In the genomic region with DNA sequence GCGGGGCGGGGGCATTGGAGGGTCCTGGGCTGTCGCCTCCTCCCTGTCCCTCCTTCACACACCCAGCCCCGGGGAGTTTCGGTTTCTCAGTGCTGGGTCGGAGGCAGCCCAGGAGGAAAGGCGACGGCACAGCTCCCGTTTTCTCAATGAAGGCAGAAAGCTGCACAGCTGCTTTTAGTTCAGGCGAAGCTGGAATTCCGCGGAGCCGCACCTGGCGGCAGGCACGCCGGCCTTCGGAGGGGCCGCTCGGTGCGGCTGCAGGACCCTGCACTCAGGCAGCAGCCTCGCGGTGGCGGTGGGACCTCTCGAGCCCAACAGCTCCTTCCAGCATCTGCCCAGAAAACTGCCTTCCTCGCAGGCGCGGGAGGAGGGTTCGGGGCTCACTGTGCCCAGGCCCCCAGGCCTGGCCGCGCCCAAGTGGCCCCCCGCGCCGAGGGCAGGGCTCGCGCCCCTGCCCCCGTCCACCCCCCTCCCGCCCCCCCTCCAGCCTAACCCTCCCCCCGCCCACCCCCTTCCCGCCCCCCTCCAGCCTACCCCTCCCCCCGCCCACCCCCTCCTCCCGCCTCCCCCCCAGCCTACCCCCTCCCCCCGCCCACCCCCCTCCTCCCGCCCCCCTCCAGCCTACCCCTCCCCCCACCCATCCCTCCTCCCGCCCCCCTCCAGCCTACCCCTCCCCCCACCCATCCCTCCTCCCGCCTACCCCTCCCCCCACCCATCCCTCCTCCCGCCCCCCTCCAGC, we compare ENCODE assay signal across 8 cellular contexts. TPM values are rescaled to one million over a fixed set of nuclear protein-coding genes. Genes with fewer than 3 reads are reported as not detected.
DNase-seq lines count a peak whose midpoint lies in the region; ATAC-seq lines count a peak whose summit lies in the region.

No MANE protein-coding gene starts in this region.

- H3K9me3 ChIP-seq in esophagus (ENCODE audit: control insufficient read depth in 2 of 2, insufficient read depth in 1 of 2, low read depth in 1 of 2, low read length in 1 of 2): no peaks in the 10 kb centered on the region

- 6 to 7% methylated on average over 19 to 36 of the region's 46 CpGs for WGBS in esophagus, 2 donors

- no peak for ATAC-seq in HG03175 (IDR thresholded peaks at IDR 0.05; ENCODE audit: unreplicated experiment)

- H3K9ac ChIP-seq in rectal smooth muscle tissue (ENCODE audit: low read length): no peak overlapping the region

- H3K27ac ChIP-seq in esophagus (ENCODE audit: low read depth in 2 of 2, low read length in 1 of 2) (peak overlapping the region; percentile 28 to 62), rectal smooth muscle tissue (ENCODE audit: low read depth, low read length) (no peak overlapping the region)

- DNase-seq in EH (ENCODE audit: low read depth) (peak; percentile 47), NCI-H748 (lab: John Stamatoyannopoulos, UW; ENCODE audit: unreplicated experiment) (peak; percentile 73), NCI-H510A (lab: John Stamatoyannopoulos, UW) (no peak), DMS153 treated with DMSO at 0.1 percent for 48 hours (lab: John Stamatoyannopoulos, UW; ENCODE audit: unreplicated experiment) (no peak)
- DNase-seq in activated naive CD4-positive, alpha-beta T cell treated with anti-CD3 and anti-CD28 coated beads, Interleukin-2, amount 50 U/mL, for 16 hours: no peak

- H3K4me1 ChIP-seq in esophagus (ENCODE audit: control insufficient read depth in 2 of 2, insufficient read depth in 2 of 2, low read length in 1 of 2): peaks cover 0 to 4% of the 10 kb centered on the region in 2 donors
- no peaks in the 10 kb centered on the region for H3K4me1 ChIP-seq in rectal smooth muscle tissue (ENCODE audit: control insufficient read depth, insufficient read depth, low read length)

- H3K27me3 ChIP-seq in esophagus (ENCODE audit: control insufficient read depth in 1 of 2, insufficient read depth in 2 of 2, low read length in 2 of 2) (no peaks in the 10 kb centered on the region), rectal smooth muscle tissue (ENCODE audit: control insufficient read depth, insufficient read depth, low read length) (peaks cover 5% of the 10 kb centered on the region)

- H3K36me3 ChIP-seq in esophagus (ENCODE audit: control insufficient read depth in 2 of 2, insufficient read depth in 2 of 2, low read length in 1 of 2) (no peaks in the 10 kb centered on the region), rectal smooth muscle tissue (ENCODE audit: control insufficient read depth, insufficient read depth, low read length) (no peaks in the 10 kb centered on the region)

- H3K4me3 ChIP-seq in esophagus (ENCODE audit: low read depth in 1 of 2, low read length in 2 of 2): peak overlapping the region; percentile 42 to 49
- peak overlapping the region; percentile 66 for H3K4me3 ChIP-seq in rectal smooth muscle tissue (ENCODE audit: low read length)

RNA-seq across cellular contexts. Expression of a gene that starts 4.8 kb away (rescaled TPM):
- polyA plus RNA-seq in esophagus: 1 to 10 TPM; 7.8 to 8.7 TPM

Comparison
In these comparisons a context has a peak if more than half of its experiments do, and no peak if none do; other contexts are left out.
1. DNase-seq: peak in EH (single experiment) and NCI-H748 (single experiment); none in NCI-H510A (single experiment), activated naive CD4-positive, alpha-beta T cell treated with anti-CD3 and anti-CD28 coated beads, Interleukin-2, amount 50 U/mL, for 16 hours (single experiment) and DMS153 treated with DMSO at 0.1 percent for 48 hours (single experiment).